ENCODE assay signal across 8 cellular contexts in the genomic region with DNA sequence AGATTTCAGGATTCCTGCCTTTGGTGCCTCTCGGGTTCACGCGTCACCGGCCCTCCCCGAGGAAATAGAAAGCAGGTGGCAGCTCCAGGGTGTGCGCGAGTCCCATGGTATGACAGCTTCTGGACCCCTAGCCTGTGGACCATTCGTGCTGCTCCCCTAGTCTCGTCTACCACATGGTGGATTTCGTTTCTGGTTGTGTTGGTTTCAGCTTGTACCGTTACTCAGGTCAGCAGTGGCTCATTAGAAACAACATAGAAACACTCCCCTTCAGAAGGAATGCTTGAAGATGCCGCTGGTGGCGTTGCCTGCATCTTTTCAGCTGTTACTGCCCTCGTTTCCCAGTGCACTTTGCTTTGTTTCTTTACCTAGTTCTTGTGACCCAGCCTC. TPM values are rescaled to one million over a fixed set of nuclear protein-coding genes. Genes with fewer than 3 reads are reported as not detected.
DNase-seq lines count a peak whose midpoint lies in the region; ATAC-seq and TF ChIP-seq lines count a peak whose summit lies in the region.

No MANE protein-coding gene starts in this region.

- no peaks in the 10 kb centered on the region for H3K27me3 Mint-ChIP-seq in activated CD4-positive, alpha-beta memory T cell treated with anti-CD3 and anti-CD28 coated beads for 36 hours

- H3K36me3 ChIP-seq in neutrophil = no peaks in the 10 kb centered on the region

- POLR2A ChIA-PET in activated CD4-positive, alpha-beta memory T cell treated with anti-CD3 and anti-CD28 coated beads for 36 hours (lab: Charles Lee) = interaction anchor here (1.0 to 2.8 kb wide), 6 partner anchors 8 to 321 kb away, joined by 3 to 30 read pairs (median 5); partner anchors contain the start of genes API5 and HSD17B12

- H3K27ac ChIP-seq in neutrophil = peak overlapping the region; percentile 85

- ATAC-seq in GM21529 (IDR thresholded peaks at IDR 0.05; ENCODE audit: unreplicated experiment) = peak; percentile 46

- H3K4me1 ChIP-seq in neutrophil (ENCODE audit: control insufficient read depth in 1 of 2, insufficient read depth in 1 of 2, low read depth in 1 of 2, low read length in 1 of 2) = peaks cover 20 to 21% of the 10 kb centered on the region in 2 experiments

- peak overlapping the region; percentile 95 for H3K27ac Mint-ChIP-seq in activated CD4-positive, alpha-beta memory T cell treated with anti-CD3 and anti-CD28 coated beads for 36 hours

- no peaks in the 10 kb centered on the region for H3K9me3 Mint-ChIP-seq in activated CD4-positive, alpha-beta memory T cell treated with anti-CD3 and anti-CD28 coated beads for 36 hours

- TF ChIP-seq CTCF in foreskin fibroblast (IDR thresholded peaks at IDR 0.05; ENCODE audit: low read depth, low read length) = no peak
- no peak for TF ChIP-seq CTCF in neutrophil (IDR thresholded peaks at IDR 0.05)

- CTCF ChIA-PET in activated CD4-positive, alpha-beta memory T cell treated with anti-CD3 and anti-CD28 coated beads for 36 hours (lab: Charles Lee) = interaction anchor here (2.2 to 7.5 kb wide), 2 partner anchors 47 to 60 kb away, joined by 11 to 51 read pairs; partner anchors contain the start of gene API5

- H3K4me3 Mint-ChIP-seq in activated CD4-positive, alpha-beta memory T cell treated with anti-CD3 and anti-CD28 coated beads for 36 hours = peak overlapping the region; percentile 89

- intact Hi-C loops in activated CD4-positive, alpha-beta memory T cell treated with anti-CD3 and anti-CD28 coated beads for 36 hours (cut with micrococcal nuclease) = loop anchor here (1.0 to 2.0 kb wide), 6 partner anchors 9 to 321 kb away; partner anchors contain the start of gene HSD17B12

- DNase-seq in SIG-M5 treated with dmso at 0.1 percent for 504 hours (lab: John Stamatoyannopoulos, UW; ENCODE audit: unreplicated experiment) (peak; percentile 35), SIG-M5 (lab: John Stamatoyannopoulos, UW) (no peak), HT1080 (ENCODE audit: low read depth) (peak; percentile 44), foreskin fibroblast (peak; percentile 20 to 58), inferior parietal cortex (ENCODE audit: extremely low spot score) (no peak)
- peak; percentile 61 for DNase-seq in activated CD4-positive, alpha-beta memory T cell treated with anti-CD3 and anti-CD28 coated beads for 36 hours

- peaks cover 4% of the 10 kb centered on the region for H3K36me3 Mint-ChIP-seq in activated CD4-positive, alpha-beta memory T cell treated with anti-CD3 and anti-CD28 coated beads for 36 hours

- H3K9me3 ChIP-seq in neutrophil = no peaks in the 10 kb centered on the region

- H3K27me3 ChIP-seq in neutrophil = peaks cover 4% of the 10 kb centered on the region

- H3K4me3 ChIP-seq in foreskin fibroblast (ENCODE audit: low read depth in 1 of 2, low read length in 2 of 2) (peak overlapping the region; percentile 90 to 91), neutrophil (ENCODE audit: low read depth in 1 of 2, low read length in 1 of 2) (peak overlapping the region; percentile 78 to 96)

- H3K4me1 Mint-ChIP-seq in activated CD4-positive, alpha-beta memory T cell treated with anti-CD3 and anti-CD28 coated beads for 36 hours (ENCODE audit: low read depth) = peaks cover 46% of the 10 kb centered on the region

RNA-seq across cellular contexts. Expression of gene TTC17, which starts 0.7 kb away (rescaled TPM):
- 29.0 and 29.9 TPM in 2 replicates for total RNA-seq in HT1080 (2014; rRNA removed; shearing (Covaris generic))
- 24.4 and 31.7 TPM in 2 replicates for polyA plus RNA-seq in HT1080 (2015; cell fraction: cytosol; rRNA removed)
- polyA plus RNA-seq in HT1080 (2015; cell fraction: nucleus; rRNA removed) = 168 and 191 TPM in 2 replicates
- 10 to 100 TPM; 51.5 to 52.0 TPM for total RNA-seq in activated CD4-positive, alpha-beta memory T cell treated with anti-CD3 and anti-CD28 coated beads for 36 hours

RNA-seq across cellular contexts. Expression of gene API5, which starts 47.6 kb away (rescaled TPM):
- total RNA-seq in HT1080 (2014; rRNA removed; shearing (Covaris generic)) = 82.5 and 98.2 TPM in 2 replicates
- 109 and 131 TPM in 2 replicates for polyA plus RNA-seq in HT1080 (2015; cell fraction: cytosol; rRNA removed)
- 99.8 and 105 TPM in 2 replicates for polyA plus RNA-seq in HT1080 (2015; cell fraction: nucleus; rRNA removed)
- 100 to 1,000 TPM; 154 to 166 TPM for total RNA-seq in activated CD4-positive, alpha-beta memory T cell treated with anti-CD3 and anti-CD28 coated beads for 36 hours

Comparison
In these comparisons a context has a peak if more than half of its experiments do, and no peak if none do; other contexts are left out.
1. DNase-seq: peak in SIG-M5 treated with dmso at 0.1 percent for 504 hours (single experiment), HT1080 (single experiment), activated CD4-positive, alpha-beta memory T cell treated with anti-CD3 and anti-CD28 coated beads for 36 hours (single experiment) and foreskin fibroblast (2 of 2); none in SIG-M5 (single experiment) and inferior parietal cortex (single experiment).